In the genomic region with DNA sequence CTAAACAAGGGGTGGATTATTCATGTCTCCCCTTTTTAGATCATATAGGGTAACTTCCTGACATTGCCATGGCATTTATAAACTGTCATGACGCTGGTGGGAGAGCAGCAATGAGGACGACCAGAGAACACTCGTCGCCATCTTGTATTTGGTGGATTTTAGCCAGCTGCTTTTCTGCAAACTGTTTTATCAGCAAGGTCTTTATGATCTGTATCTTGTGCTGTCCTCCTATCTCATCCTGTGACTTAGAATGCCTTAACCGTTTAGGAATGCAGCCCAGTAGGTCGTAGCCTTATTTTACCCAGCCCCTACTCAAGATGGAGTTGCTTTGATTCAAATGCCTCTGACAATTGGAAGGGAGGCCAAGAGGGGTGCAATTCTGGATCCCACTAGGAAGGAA, we compare ENCODE assay signal across 10 cellular contexts. TPM values are rescaled to one million over a fixed set of nuclear protein-coding genes. Genes with fewer than 3 reads are reported as not detected.
"Had no signal": no experiment of that assay in that cellular context is flagged by ENCODE, and none has a peak within 500 bp of the region (broad histone marks: within the 10 kb centered on the region; RNA-seq: fewer than 3 reads in every experiment).

No MANE protein-coding gene starts in this region.

- H3K9me3 ChIP-seq: HAP-1 had no signal

- H3K27ac ChIP-seq: GM23248 had no signal

- DNase-seq: GM23248, GOT3, H7, HFFc6, IMR-90, KG1 had no signal

- H3K27ac Mint-ChIP-seq: HFFc6 had no signal

- ATAC-seq: HCT116, K562 had no signal

- H3K4me3 ChIP-seq: GM23248, HAP-1, K562 had no signal

- H3K9me3 Mint-ChIP-seq: HFFc6 had no signal

- H3K4me3 Mint-ChIP-seq: HFFc6 had no signal

- H3K4me1 ChIP-seq: HAP-1 had no signal

- H2AFZ ChIP-seq: GM23248 had no signal

- H3K9ac ChIP-seq: GM23248 had no signal

- H3K36me3 ChIP-seq: HAP-1 had no signal

RNA-seq across cellular contexts. Expression of a gene that starts 5.8 kb away (rescaled TPM):
- total RNA-seq: GM23248, HFFc6, HT-29, IMR-90, K562 had no signal
- polyA plus RNA-seq: GM23248, IMR-90, K562 had no signal
